Comparison of ENCODE assay signal across 17 cellular contexts in genomic region chr7:13949450-13949849, GRCh38. TPM values are rescaled to one million over a fixed set of nuclear protein-coding genes. Genes with fewer than 3 reads are reported as not detected.
DNase-seq lines count a peak whose midpoint lies in the region; ATAC-seq and TF ChIP-seq lines count a peak whose summit lies in the region.
"Had no signal": no experiment of that assay in that cellular context is flagged by ENCODE, and none has a peak within 500 bp of the region (broad histone marks: within the 10 kb centered on the region; RNA-seq: fewer than 3 reads in every experiment).

No MANE protein-coding gene starts in this region.

- ATAC-seq in GM18498 (IDR thresholded peaks at IDR 0.05; ENCODE audit: unreplicated experiment) = no peak
- ATAC-seq: GM12878; naive thymus-derived CD8-positive, alpha-beta T cell; psoas muscle; T-cell had no signal

- H3K4me3 Mint-ChIP-seq in brain (no peak overlapping the region), type B pancreatic cell (peak overlapping the region; percentile 26)
- H3K4me3 Mint-ChIP-seq: naive thymus-derived CD8-positive, alpha-beta T cell; T-cell had no signal

- H3K9me3 Mint-ChIP-seq in brain = no peaks in the 10 kb centered on the region
- no peaks in the 10 kb centered on the region for H3K9me3 Mint-ChIP-seq in type B pancreatic cell

- no peak for TF ChIP-seq CTCF in brain (conservative IDR thresholded peaks at IDR 0.05)
- TF ChIP-seq CTCF in type B pancreatic cell (conservative IDR thresholded peaks at IDR 0.05) = no peak

- H3K27ac Mint-ChIP-seq in brain = peak overlapping the region in 3 of 5 experiments; percentile 28 to 65 (median 61)
- H3K27ac Mint-ChIP-seq in type B pancreatic cell = no peak overlapping the region
- H3K27ac Mint-ChIP-seq: naive thymus-derived CD8-positive, alpha-beta T cell; T-cell had no signal

- H3K27me3 Mint-ChIP-seq in brain = no peaks in the 10 kb centered on the region
- H3K27me3 Mint-ChIP-seq in type B pancreatic cell = no peaks in the 10 kb centered on the region
- H3K27me3 Mint-ChIP-seq: naive thymus-derived CD8-positive, alpha-beta T cell; T-cell had no signal

- H3K4me1 Mint-ChIP-seq in brain (peaks cover 44% of the 10 kb centered on the region), type B pancreatic cell (ENCODE audit: unreplicated experiment) (peaks cover 20% of the 10 kb centered on the region)
- H3K4me1 Mint-ChIP-seq: naive thymus-derived CD8-positive, alpha-beta T cell; T-cell had no signal

- DNase-seq in NCI-H510A treated with DMSO at 0.1 percent for 48 hours (lab: John Stamatoyannopoulos, UW) (peak; percentile 4), NCI-H510A (lab: John Stamatoyannopoulos, UW) (no peak), NCI-H2081 treated with DMSO at 0.1 percent for 48 hours (lab: John Stamatoyannopoulos, UW) (peak; percentile 77), type B pancreatic cell (ENCODE audit: extremely low spot score, unreplicated experiment) (no peak), globus pallidus (ENCODE audit: low spot score) (no peak), NCI-H446 treated with DMSO at 0.1 percent for 48 hours (lab: John Stamatoyannopoulos, UW) (no peak)
- DNase-seq: activated CD4-positive, alpha-beta T cell treated with anti-CD3 and anti-CD28 coated beads, Interleukin-2, amount 50 U/mL, for 4 hours; amygdala; GDM1; mesenchymal stem cell; naive thymus-derived CD8-positive, alpha-beta T cell; NCI-H2171; psoas muscle; T-cell had no signal

- H3K36me3 Mint-ChIP-seq in brain = no peaks in the 10 kb centered on the region
- H3K36me3 Mint-ChIP-seq in type B pancreatic cell = no peaks in the 10 kb centered on the region
- H3K36me3 Mint-ChIP-seq: naive thymus-derived CD8-positive, alpha-beta T cell; T-cell had no signal

RNA-seq across cellular contexts. Expression of gene ETV1, which starts 40.0 kb away (rescaled TPM):
- 25.6 TPM for polyA plus RNA-seq in brain (ENCODE audit: insufficient read depth, low read depth, low replicate concordance)
- 15.4 and 35.6 TPM in 2 replicates for total RNA-seq in type B pancreatic cell (ENCODE audit: low replicate concordance)
- total RNA-seq: naive thymus-derived CD8-positive, alpha-beta T cell had no signal
- polyA plus RNA-seq: naive thymus-derived CD8-positive, alpha-beta T cell had no signal

Comparison
In these comparisons a context has a peak if more than half of its experiments do, and no peak if none do; other contexts are left out.
1. DNase-seq: peak in NCI-H510A treated with DMSO at 0.1 percent for 48 hours (single experiment) and NCI-H2081 treated with DMSO at 0.1 percent for 48 hours (single experiment); none in NCI-H510A (single experiment), type B pancreatic cell (single experiment), globus pallidus (single experiment) and NCI-H446 treated with DMSO at 0.1 percent for 48 hours (single experiment).